Comparison of ENCODE assay signal across 22 cellular contexts in the genomic region with DNA sequence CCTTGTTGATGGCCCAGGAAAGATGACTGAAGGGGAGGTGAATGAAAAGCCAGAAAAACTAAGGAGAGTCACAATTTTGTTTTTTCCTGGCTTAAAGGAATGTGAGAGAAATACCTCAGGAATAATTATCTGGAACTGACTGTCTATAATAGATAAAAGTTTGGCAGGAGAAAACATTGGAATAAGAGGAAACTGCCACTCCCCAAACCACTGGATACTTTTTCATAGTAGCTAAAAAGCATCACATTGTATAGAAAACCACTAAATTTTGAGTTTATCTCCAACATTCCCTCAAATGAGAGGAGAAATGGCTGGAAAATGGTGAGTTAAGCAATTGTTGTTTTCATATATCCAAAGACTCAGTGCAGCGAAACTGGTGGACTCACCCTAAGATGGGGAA.
"Had no signal": no experiment of that assay in that cellular context is flagged by ENCODE, and none has a peak within 500 bp of the region (broad histone marks: within the 10 kb centered on the region; RNA-seq: fewer than 3 reads in every experiment).

No MANE protein-coding gene starts in this region.

- H3K36me3 ChIP-seq: esophagus muscularis mucosa, gastrocnemius medialis, heart right ventricle, left lung, lower lobe of right lung had no signal

- DNase-seq: dermis blood vessel endothelial cell; dorsolateral prefrontal cortex; effector CD4-positive, alpha-beta T cell; effector memory CD4-positive, alpha-beta T cell; foreskin fibroblast; foreskin melanocyte; gastrocnemius medialis; glutamatergic neuron; head of caudate nucleus; heart right ventricle; hippocampal formation; left cardiac atrium; left lung; left ventricle myocardium superior; lower lobe of right lung; mesenchymal stem cell; mucosa of descending colon; naive B cell; naive thymus-derived CD8-positive, alpha-beta T cell had no signal

- H3K27me3 ChIP-seq: dorsolateral prefrontal cortex, esophagus muscularis mucosa, gastrocnemius medialis, heart right ventricle, left lung had no signal

- H3K27ac Mint-ChIP-seq: mesothelial cell of epicardium; naive B cell; naive thymus-derived CD8-positive, alpha-beta T cell had no signal

- H3K4me3 ChIP-seq: coronary artery, dorsolateral prefrontal cortex, esophagus muscularis mucosa, gastrocnemius medialis, heart right ventricle, left lung, lower lobe of right lung, mucosa of descending colon had no signal

- H3K4me1 Mint-ChIP-seq: naive B cell; naive thymus-derived CD8-positive, alpha-beta T cell had no signal

- H3K27me3 Mint-ChIP-seq: naive B cell; naive thymus-derived CD8-positive, alpha-beta T cell had no signal

- H3K9me3 ChIP-seq: gastrocnemius medialis had no signal

- H3K36me3 Mint-ChIP-seq: mesothelial cell of epicardium; naive B cell; naive thymus-derived CD8-positive, alpha-beta T cell had no signal

- ATAC-seq: gastrocnemius medialis; heart right ventricle; left cardiac atrium; left lung; left ventricle myocardium superior; lower lobe of right lung; mucosa of descending colon; naive thymus-derived CD8-positive, alpha-beta T cell had no signal

- H3K4me1 ChIP-seq: esophagus muscularis mucosa, gastrocnemius medialis, left lung, lower lobe of right lung had no signal

- H3K4me3 Mint-ChIP-seq: mesothelial cell of epicardium; naive B cell; naive thymus-derived CD8-positive, alpha-beta T cell had no signal

- H3K27ac ChIP-seq: coronary artery, dorsolateral prefrontal cortex, esophagus muscularis mucosa, gastrocnemius medialis, heart right ventricle, left lung, lower lobe of right lung had no signal
